24 cellular contexts compared by ENCODE assay signal in the genomic region with DNA sequence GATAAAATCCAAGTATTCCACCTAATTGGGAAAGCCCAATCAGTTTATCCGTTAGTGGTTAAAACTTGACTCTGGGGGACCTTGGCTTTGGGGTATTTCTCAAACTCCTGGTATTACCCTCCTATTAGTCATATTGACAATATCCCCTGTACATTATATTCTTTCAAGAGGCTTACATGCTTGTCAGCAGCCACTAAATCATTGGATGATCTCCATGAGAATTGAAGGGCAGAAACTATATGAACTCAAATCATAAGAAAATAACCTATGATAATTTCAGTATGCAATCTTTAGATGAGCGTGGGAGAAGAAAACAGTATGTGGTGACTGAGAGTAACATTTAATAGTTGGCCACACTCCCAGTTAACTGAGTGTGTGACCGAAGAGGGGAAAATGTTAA.
"Had no signal": no experiment of that assay in that cellular context is flagged by ENCODE, and none has a peak within 500 bp of the region (broad histone marks: within the 10 kb centered on the region; RNA-seq: fewer than 3 reads in every experiment).

No MANE protein-coding gene starts in this region.

- DNase-seq: activated CD4-positive, alpha-beta memory T cell treated with anti-CD3 and anti-CD28 coated beads, Interleukin-2, amount 10 ng/mL, durations not matched to agents 7 days and 5 days; activated CD4-positive, alpha-beta T cell treated with anti-CD3 and anti-CD28 coated beads for 36 hours; activated CD4-positive, alpha-beta T cell treated with anti-CD3 and anti-CD28 coated beads, Interleukin-2, amount 50 U/mL, for 1 hour; activated gamma-delta T cell treated with Interleukin-2 at 50 U/mL for 16 hours; activated naive CD4-positive, alpha-beta T cell treated with anti-CD3 and anti-CD28 coated beads, Interleukin-2, amount 10 ng/mL, durations not matched to agents 7 days and 5 days; activated naive CD8-positive, alpha-beta T cell treated with anti-CD3 and anti-CD28 coated beads for 36 hours; activated T-cell treated with anti-CD3 and anti-CD28 coated beads for 4 hours; activated T-cell treated with anti-CD3 and anti-CD28 coated beads, Interleukin-2, amount 50 U/mL, for 72 hours; MM.1S; NCI-H1105; NCI-H1436; NCI-H1694 treated with DMSO at 0.1 percent for 48 hours; NCI-H2081; NCI-H510A treated with DMSO at 0.1 percent for 48 hours; NCI-H69; Peyer's patch; Right ventricle myocardium superior; SJCRH30; SK-N-SH; T-helper 1 cell; WERI-Rb-1 had no signal

- H3K9me3 ChIP-seq: Peyer's patch, SK-N-SH had no signal

- H3K9ac ChIP-seq: KMS-11, SK-N-SH had no signal

- H3K4me3 Mint-ChIP-seq: activated CD4-positive, alpha-beta memory T cell treated with anti-CD3 and anti-CD28 coated beads, Interleukin-2, amount 10 ng/mL, durations not matched to agents 7 days and 5 days; activated CD4-positive, alpha-beta T cell treated with anti-CD3 and anti-CD28 coated beads for 36 hours; activated naive CD4-positive, alpha-beta T cell treated with anti-CD3 and anti-CD28 coated beads, Interleukin-2, amount 10 ng/mL, durations not matched to agents 7 days and 5 days; activated naive CD8-positive, alpha-beta T cell treated with anti-CD3 and anti-CD28 coated beads for 36 hours; activated T-cell treated with anti-CD3 and anti-CD28 coated beads, Interleukin-2, amount 50 U/mL, for 72 hours had no signal

- H3K4me1 ChIP-seq: Peyer's patch, SJCRH30 had no signal

- H3K27ac Mint-ChIP-seq: activated CD4-positive, alpha-beta memory T cell treated with anti-CD3 and anti-CD28 coated beads, Interleukin-2, amount 10 ng/mL, durations not matched to agents 7 days and 5 days; activated CD4-positive, alpha-beta T cell treated with anti-CD3 and anti-CD28 coated beads for 36 hours; activated naive CD4-positive, alpha-beta T cell treated with anti-CD3 and anti-CD28 coated beads, Interleukin-2, amount 10 ng/mL, durations not matched to agents 7 days and 5 days; activated naive CD8-positive, alpha-beta T cell treated with anti-CD3 and anti-CD28 coated beads for 36 hours; activated T-cell treated with anti-CD3 and anti-CD28 coated beads, Interleukin-2, amount 50 U/mL, for 72 hours; activated T-helper 2 cell treated with anti-CD3 and anti-CD28 coated beads, Interferon-gamma antibody, Interleukin-2, Interleukin-4, amounts not matched to agents 10 μg/mL and 5 μg/mL and 100 μg/mL, durations not matched to agents 14 hours and 24 hours and 36 hours had no signal

- H3K9me2 ChIP-seq: SK-N-SH had no signal

- H3K4me3 ChIP-seq: Peyer's patch, SJCRH30 had no signal

- H3K27me3 ChIP-seq: Peyer's patch, SJCRH30 had no signal

- H3K4me2 ChIP-seq: KMS-11, SK-N-SH had no signal

- H3K36me3 ChIP-seq: Peyer's patch had no signal

- ATAC-seq: activated CD4-positive, alpha-beta T cell treated with anti-CD3 and anti-CD28 coated beads for 36 hours; activated T-cell treated with anti-CD3 and anti-CD28 coated beads, Interleukin-2, amount 50 U/mL, for 72 hours had no signal

- H3K27ac ChIP-seq: KMS-11, Peyer's patch, RWPE1, SJCRH30, WERI-Rb-1 had no signal

- H3K27me3 Mint-ChIP-seq: activated CD4-positive, alpha-beta memory T cell treated with anti-CD3 and anti-CD28 coated beads, Interleukin-2, amount 10 ng/mL, durations not matched to agents 7 days and 5 days; activated CD4-positive, alpha-beta T cell treated with anti-CD3 and anti-CD28 coated beads for 36 hours; activated naive CD4-positive, alpha-beta T cell treated with anti-CD3 and anti-CD28 coated beads, Interleukin-2, amount 10 ng/mL, durations not matched to agents 7 days and 5 days; activated naive CD8-positive, alpha-beta T cell treated with anti-CD3 and anti-CD28 coated beads for 36 hours had no signal

- H3K4me1 Mint-ChIP-seq: activated CD4-positive, alpha-beta T cell treated with anti-CD3 and anti-CD28 coated beads for 36 hours; activated naive CD4-positive, alpha-beta T cell treated with anti-CD3 and anti-CD28 coated beads, Interleukin-2, amount 10 ng/mL, durations not matched to agents 7 days and 5 days; activated naive CD8-positive, alpha-beta T cell treated with anti-CD3 and anti-CD28 coated beads for 36 hours had no signal
